In the genomic region with DNA sequence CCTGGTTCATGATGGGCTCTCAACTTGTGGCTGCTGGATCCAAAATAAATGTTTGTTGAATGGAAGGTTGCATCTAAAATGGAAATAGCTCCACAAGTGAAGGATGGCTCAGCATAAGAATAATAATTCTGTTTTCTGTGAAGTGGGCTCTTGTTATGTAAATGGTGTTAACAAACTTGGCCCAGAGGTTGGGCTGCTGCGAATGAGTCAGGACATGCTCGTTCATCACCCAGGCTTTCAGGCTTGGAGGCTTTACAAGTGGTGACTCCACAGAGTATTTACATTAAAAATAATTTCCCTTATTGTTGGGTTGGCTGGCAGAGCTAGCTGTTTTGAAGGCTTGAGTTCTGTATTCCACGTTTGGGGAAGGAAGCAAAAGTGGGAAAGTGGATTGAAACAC, we compare ENCODE assay signal across 1 cellular context.
A peak's percentile ranks its signal among the peaks of the same experiment; 100 is the strongest.
TF ChIP-seq lines count a peak whose summit lies in the region.

No MANE protein-coding gene starts in this region.

TF ChIP-seq in GM23338, 12 proteins besides CTCF, POLR2A, EP300 and RAD21 (continued from another document):
- TF ChIP-seq, protein P1, sequence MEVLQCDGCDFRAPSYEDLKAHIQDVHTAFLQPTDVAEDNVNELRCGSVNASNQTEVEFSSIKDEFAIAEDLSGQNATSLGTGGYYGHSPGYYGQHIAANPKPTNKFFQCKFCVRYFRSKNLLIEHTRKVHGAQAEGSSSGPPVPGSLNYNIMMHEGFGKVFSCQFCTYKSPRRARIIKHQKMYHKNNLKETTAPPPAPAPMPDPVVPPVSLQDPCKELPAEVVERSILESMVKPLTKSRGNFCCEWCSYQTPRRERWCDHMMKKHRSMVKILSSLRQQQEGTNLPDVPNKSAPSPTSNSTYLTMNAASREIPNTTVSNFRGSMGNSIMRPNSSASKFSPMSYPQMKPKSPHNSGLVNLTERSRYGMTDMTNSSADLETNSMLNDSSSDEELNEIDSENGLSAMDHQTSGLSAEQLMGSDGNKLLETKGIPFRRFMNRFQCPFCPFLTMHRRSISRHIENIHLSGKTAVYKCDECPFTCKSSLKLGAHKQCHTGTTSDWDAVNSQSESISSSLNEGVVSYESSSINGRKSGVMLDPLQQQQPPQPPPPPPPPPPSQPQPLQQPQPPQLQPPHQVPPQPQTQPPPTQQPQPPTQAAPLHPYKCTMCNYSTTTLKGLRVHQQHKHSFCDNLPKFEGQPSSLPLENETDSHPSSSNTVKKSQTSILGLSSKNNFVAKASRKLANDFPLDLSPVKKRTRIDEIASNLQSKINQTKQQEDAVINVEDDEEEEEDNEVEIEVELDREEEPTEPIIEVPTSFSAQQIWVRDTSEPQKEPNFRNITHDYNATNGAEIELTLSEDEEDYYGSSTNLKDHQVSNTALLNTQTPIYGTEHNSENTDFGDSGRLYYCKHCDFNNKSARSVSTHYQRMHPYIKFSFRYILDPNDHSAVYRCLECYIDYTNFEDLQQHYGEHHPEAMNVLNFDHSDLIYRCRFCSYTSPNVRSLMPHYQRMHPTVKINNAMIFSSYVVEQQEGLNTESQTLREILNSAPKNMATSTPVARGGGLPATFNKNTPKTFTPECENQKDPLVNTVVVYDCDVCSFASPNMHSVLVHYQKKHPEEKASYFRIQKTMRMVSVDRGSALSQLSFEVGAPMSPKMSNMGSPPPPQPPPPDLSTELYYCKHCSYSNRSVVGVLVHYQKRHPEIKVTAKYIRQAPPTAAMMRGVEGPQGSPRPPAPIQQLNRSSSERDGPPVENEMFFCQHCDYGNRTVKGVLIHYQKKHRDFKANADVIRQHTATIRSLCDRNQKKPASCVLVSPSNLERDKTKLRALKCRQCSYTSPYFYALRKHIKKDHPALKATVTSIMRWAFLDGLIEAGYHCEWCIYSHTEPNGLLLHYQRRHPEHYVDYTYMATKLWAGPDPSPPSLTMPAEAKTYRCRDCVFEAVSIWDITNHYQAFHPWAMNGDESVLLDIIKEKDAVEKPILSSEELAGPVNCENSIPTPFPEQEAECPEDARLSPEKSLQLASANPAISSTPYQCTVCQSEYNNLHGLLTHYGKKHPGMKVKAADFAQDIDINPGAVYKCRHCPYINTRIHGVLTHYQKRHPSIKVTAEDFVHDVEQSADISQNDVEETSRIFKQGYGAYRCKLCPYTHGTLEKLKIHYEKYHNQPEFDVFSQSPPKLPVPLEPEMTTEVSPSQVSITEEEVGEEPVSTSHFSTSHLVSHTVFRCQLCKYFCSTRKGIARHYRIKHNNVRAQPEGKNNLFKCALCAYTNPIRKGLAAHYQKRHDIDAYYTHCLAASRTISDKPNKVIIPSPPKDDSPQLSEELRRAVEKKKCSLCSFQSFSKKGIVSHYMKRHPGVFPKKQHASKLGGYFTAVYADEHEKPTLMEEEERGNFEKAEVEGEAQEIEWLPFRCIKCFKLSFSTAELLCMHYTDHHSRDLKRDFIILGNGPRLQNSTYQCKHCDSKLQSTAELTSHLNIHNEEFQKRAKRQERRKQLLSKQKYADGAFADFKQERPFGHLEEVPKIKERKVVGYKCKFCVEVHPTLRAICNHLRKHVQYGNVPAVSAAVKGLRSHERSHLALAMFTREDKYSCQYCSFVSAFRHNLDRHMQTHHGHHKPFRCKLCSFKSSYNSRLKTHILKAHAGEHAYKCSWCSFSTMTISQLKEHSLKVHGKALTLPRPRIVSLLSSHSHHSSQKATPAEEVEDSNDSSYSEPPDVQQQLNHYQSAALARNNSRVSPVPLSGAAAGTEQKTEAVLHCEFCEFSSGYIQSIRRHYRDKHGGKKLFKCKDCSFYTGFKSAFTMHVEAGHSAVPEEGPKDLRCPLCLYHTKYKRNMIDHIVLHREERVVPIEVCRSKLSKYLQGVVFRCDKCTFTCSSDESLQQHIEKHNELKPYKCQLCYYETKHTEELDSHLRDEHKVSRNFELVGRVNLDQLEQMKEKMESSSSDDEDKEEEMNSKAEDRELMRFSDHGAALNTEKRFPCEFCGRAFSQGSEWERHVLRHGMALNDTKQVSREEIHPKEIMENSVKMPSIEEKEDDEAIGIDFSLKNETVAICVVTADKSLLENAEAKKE (CRISPR knock-in tag; IDR thresholded peaks at IDR 0.05), result 0 out of 2 replicates have a peak, but pooled peaks have one; percentile 17
- TF ChIP-seq ETS1 (IDR thresholded peaks at IDR 0.05), result no peak
